8 cellular contexts compared by ENCODE assay signal in genomic region chr11:119671048-119671447, GRCh38. TPM values are rescaled to one million over a fixed set of nuclear protein-coding genes. Genes with fewer than 3 reads are reported as not detected.
A peak's percentile ranks its signal among the peaks of the same experiment; 100 is the strongest.
DNase-seq lines count a peak whose midpoint lies in the region; ATAC-seq and TF ChIP-seq lines count a peak whose summit lies in the region.

No MANE protein-coding gene starts in this region.

- H3K27ac ChIP-seq in right cardiac atrium (ENCODE audit: low read length) (no peak overlapping the region), sigmoid colon (peak overlapping the region in 2 of 4 donors; percentile 18 to 54)

- intact Hi-C loops in right cardiac atrium (cut with DNase I), result loop anchor here in 1 of 4 donors (5.0 kb wide), 1 partner anchor 56 kb away; the partner anchor contains the start of gene NECTIN1
- intact Hi-C loops in sigmoid colon (cut with DNase I), result loop anchor here (1.0 kb wide), 1 partner anchor 58 kb away; the partner anchor contains the start of gene NECTIN1
- intact Hi-C loops in natural killer cell (cut with micrococcal nuclease), result no loop called here

- no peaks in the 10 kb centered on the region for H3K9me3 Mint-ChIP-seq in natural killer cell

- H3K4me3 ChIP-seq in right cardiac atrium (ENCODE audit: low read length) (no peak overlapping the region), sigmoid colon (no peak overlapping the region)

- H3K27me3 ChIP-seq in right cardiac atrium (ENCODE audit: control insufficient read depth, insufficient read depth), result no peaks in the 10 kb centered on the region
- no peaks in the 10 kb centered on the region for H3K27me3 ChIP-seq in sigmoid colon

- TF ChIP-seq CTCF in sigmoid colon (IDR thresholded peaks at IDR 0.05), result no peak
- no peak for TF ChIP-seq CTCF in natural killer cell (IDR thresholded peaks at IDR 0.05)

- H3K36me3 Mint-ChIP-seq in natural killer cell, result no peaks in the 10 kb centered on the region

- peaks cover 21 to 47% of the 10 kb centered on the region in 2 donors for H3K27me3 Mint-ChIP-seq in natural killer cell (ENCODE audit: low read depth in 2 of 2)

- no peak for TF ChIP-seq EP300 in sigmoid colon (IDR thresholded peaks at IDR 0.05)

- DNase-seq in HCEC 1CT, result peak; percentile 85
- DNase-seq in amygdala (lab: John Stamatoyannopoulos, UW), result peak in 52 of 56 donors; percentile 17 to 90 (median 66)
- DNase-seq in right cardiac atrium, result peak; percentile 89 to 96 (median 94)
- peak; percentile 93 for DNase-seq in sigmoid colon
- no peak for DNase-seq in NCI-H774 (lab: John Stamatoyannopoulos, UW)
- DNase-seq in GOT3 (lab: John Stamatoyannopoulos, UW), result no peak
- DNase-seq in natural killer cell, result no peak

- 29% methylated on average over 5 of the region's 5 CpGs for WGBS in right cardiac atrium
- WGBS in sigmoid colon, 2 donors, result 50 to 67% methylated on average over 5 of the region's 5 CpGs

- H3K4me1 Mint-ChIP-seq in natural killer cell, result peaks cover 14 to 16% of the 10 kb centered on the region in 2 donors

- no peaks in the 10 kb centered on the region for H3K4me1 ChIP-seq in right cardiac atrium (ENCODE audit: control insufficient read depth, insufficient read depth, low read length)
- H3K4me1 ChIP-seq in sigmoid colon, result peaks cover 0 to 19% (median 16%) of the 10 kb centered on the region in 4 donors

- TF ChIP-seq POLR2A in sigmoid colon (IDR thresholded peaks at IDR 0.05), result no peak

- peak; percentile 65 to 66 for ATAC-seq in right cardiac atrium
- no peak for ATAC-seq in natural killer cell
- ATAC-seq in HG03045 (IDR thresholded peaks at IDR 0.05; ENCODE audit: unreplicated experiment), result no peak

- H3K27ac Mint-ChIP-seq in natural killer cell, result no peak overlapping the region

- H3K4me3 Mint-ChIP-seq in natural killer cell, result no peak overlapping the region

- H3K9me3 ChIP-seq in right cardiac atrium (ENCODE audit: control insufficient read depth, low read length) (no peaks in the 10 kb centered on the region), sigmoid colon (no peaks in the 10 kb centered on the region)

- no peaks in the 10 kb centered on the region for H3K36me3 ChIP-seq in sigmoid colon

RNA-seq across cellular contexts. Expression of gene NECTIN1, which starts 58.0 kb away (rescaled TPM):
- total RNA-seq in right cardiac atrium (10 to 100 TPM in 2 of 4 donors, 1 to 10 TPM in 2; 5.2 to 14.5 (median 10.8) TPM), sigmoid colon (1 to 10 TPM in 3 of 4 donors, under 1 TPM in 1; 0.16 to 1.7 (median 1.1) TPM), natural killer cell (10 to 100 TPM in 1 of 3 donors, 1 to 10 TPM in 2; 5.8 to 18.8 (median 7.8) TPM)
- polyA plus RNA-seq in right cardiac atrium (6.3 TPM), sigmoid colon (10 to 100 TPM in 1 of 3 donors, 1 to 10 TPM in 2; 2.8 to 19.0 (median 6.6) TPM)

Comparison
In these comparisons a context has a peak if more than half of its experiments do, and no peak if none do; other contexts are left out.
1. DNase-seq: peak in HCEC 1CT (single experiment), amygdala (52 of 56), right cardiac atrium (3 of 3) and sigmoid colon (single experiment); none in NCI-H774 (single experiment), GOT3 (single experiment) and natural killer cell (single experiment).
2. ATAC-seq: peak in right cardiac atrium (2 of 2); none in natural killer cell (0 of 3) and HG03045 (single experiment).